1 cellular context compared by ENCODE assay signal in genomic region chr6:13513606-13514502, GRCh38.
TF ChIP-seq lines count a peak whose summit lies in the region.

No MANE protein-coding gene starts in this region.

TF ChIP-seq in K562, 482 proteins besides CTCF, POLR2A, EP300 and RAD21 (continued from another document):
- TF ChIP-seq, protein P1, sequence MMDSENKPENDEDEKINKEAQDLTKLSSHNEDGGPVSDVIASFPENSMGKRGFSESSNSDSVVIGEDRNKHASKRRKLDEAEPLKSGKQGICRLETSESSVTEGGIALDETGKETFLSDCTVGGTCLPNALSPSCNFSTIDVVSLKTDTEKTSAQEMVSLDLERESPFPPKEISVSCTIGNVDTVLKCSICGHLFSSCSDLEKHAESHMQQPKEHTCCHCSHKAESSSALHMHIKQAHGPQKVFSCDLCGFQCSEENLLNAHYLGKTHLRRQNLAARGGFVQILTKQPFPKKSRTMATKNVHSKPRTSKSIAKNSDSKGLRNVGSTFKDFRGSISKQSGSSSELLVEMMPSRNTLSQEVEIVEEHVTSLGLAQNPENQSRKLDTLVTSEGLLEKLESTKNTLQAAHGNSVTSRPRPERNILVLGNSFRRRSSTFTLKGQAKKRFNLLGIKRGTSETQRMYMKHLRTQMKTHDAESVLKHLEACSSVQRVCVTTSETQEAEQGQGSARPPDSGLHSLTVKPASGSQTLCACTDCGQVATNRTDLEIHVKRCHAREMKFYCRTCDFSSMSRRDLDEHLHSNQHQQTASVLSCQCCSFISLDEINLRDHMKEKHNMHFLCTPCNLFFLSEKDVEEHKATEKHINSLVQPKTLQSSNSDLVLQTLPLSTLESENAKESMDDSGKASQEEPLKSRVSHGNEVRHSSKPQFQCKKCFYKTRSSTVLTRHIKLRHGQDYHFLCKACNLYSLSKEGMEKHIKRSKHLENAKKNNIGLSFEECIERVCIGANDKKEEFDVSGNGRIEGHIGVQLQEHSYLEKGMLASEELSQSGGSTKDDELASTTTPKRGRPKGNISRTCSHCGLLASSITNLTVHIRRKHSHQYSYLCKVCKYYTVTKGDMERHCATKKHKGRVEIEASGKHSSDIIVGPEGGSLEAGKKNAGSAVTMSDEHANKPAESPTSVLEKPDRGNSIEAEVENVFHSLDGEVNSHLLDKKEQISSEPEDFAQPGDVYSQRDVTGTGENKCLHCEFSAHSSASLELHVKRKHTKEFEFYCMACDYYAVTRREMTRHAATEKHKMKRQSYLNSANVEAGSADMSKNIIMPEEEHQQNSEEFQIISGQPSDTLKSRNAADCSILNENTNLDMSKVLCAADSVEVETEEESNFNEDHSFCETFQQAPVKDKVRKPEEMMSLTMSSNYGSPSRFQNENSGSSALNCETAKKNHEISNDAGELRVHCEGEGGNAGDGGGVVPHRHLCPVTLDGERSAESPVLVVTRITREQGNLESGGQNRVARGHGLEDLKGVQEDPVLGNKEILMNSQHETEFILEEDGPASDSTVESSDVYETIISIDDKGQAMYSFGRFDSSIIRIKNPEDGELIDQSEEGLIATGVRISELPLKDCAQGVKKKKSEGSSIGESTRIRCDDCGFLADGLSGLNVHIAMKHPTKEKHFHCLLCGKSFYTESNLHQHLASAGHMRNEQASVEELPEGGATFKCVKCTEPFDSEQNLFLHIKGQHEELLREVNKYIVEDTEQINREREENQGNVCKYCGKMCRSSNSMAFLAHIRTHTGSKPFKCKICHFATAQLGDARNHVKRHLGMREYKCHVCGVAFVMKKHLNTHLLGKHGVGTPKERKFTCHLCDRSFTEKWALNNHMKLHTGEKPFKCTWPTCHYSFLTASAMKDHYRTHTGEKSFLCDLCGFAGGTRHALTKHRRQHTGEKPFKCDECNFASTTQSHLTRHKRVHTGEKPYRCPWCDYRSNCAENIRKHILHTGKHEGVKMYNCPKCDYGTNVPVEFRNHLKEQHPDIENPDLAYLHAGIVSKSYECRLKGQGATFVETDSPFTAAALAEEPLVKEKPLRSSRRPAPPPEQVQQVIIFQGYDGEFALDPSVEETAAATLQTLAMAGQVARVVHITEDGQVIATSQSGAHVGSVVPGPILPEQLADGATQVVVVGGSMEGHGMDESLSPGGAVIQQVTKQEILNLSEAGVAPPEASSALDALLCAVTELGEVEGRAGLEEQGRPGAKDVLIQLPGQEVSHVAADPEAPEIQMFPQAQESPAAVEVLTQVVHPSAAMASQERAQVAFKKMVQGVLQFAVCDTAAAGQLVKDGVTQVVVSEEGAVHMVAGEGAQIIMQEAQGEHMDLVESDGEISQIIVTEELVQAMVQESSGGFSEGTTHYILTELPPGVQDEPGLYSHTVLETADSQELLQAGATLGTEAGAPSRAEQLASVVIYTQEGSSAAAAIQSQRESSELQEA (IDR thresholded peaks at IDR 0.05; ENCODE audit: low read depth) = no peak
- TF ChIP-seq, protein P2, sequence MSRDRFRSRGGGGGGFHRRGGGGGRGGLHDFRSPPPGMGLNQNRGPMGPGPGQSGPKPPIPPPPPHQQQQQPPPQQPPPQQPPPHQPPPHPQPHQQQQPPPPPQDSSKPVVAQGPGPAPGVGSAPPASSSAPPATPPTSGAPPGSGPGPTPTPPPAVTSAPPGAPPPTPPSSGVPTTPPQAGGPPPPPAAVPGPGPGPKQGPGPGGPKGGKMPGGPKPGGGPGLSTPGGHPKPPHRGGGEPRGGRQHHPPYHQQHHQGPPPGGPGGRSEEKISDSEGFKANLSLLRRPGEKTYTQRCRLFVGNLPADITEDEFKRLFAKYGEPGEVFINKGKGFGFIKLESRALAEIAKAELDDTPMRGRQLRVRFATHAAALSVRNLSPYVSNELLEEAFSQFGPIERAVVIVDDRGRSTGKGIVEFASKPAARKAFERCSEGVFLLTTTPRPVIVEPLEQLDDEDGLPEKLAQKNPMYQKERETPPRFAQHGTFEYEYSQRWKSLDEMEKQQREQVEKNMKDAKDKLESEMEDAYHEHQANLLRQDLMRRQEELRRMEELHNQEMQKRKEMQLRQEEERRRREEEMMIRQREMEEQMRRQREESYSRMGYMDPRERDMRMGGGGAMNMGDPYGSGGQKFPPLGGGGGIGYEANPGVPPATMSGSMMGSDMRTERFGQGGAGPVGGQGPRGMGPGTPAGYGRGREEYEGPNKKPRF (IDR thresholded peaks at IDR 0.05; ENCODE audit: low read depth, low read length) = no peak
- TF ChIP-seq, protein P3, sequence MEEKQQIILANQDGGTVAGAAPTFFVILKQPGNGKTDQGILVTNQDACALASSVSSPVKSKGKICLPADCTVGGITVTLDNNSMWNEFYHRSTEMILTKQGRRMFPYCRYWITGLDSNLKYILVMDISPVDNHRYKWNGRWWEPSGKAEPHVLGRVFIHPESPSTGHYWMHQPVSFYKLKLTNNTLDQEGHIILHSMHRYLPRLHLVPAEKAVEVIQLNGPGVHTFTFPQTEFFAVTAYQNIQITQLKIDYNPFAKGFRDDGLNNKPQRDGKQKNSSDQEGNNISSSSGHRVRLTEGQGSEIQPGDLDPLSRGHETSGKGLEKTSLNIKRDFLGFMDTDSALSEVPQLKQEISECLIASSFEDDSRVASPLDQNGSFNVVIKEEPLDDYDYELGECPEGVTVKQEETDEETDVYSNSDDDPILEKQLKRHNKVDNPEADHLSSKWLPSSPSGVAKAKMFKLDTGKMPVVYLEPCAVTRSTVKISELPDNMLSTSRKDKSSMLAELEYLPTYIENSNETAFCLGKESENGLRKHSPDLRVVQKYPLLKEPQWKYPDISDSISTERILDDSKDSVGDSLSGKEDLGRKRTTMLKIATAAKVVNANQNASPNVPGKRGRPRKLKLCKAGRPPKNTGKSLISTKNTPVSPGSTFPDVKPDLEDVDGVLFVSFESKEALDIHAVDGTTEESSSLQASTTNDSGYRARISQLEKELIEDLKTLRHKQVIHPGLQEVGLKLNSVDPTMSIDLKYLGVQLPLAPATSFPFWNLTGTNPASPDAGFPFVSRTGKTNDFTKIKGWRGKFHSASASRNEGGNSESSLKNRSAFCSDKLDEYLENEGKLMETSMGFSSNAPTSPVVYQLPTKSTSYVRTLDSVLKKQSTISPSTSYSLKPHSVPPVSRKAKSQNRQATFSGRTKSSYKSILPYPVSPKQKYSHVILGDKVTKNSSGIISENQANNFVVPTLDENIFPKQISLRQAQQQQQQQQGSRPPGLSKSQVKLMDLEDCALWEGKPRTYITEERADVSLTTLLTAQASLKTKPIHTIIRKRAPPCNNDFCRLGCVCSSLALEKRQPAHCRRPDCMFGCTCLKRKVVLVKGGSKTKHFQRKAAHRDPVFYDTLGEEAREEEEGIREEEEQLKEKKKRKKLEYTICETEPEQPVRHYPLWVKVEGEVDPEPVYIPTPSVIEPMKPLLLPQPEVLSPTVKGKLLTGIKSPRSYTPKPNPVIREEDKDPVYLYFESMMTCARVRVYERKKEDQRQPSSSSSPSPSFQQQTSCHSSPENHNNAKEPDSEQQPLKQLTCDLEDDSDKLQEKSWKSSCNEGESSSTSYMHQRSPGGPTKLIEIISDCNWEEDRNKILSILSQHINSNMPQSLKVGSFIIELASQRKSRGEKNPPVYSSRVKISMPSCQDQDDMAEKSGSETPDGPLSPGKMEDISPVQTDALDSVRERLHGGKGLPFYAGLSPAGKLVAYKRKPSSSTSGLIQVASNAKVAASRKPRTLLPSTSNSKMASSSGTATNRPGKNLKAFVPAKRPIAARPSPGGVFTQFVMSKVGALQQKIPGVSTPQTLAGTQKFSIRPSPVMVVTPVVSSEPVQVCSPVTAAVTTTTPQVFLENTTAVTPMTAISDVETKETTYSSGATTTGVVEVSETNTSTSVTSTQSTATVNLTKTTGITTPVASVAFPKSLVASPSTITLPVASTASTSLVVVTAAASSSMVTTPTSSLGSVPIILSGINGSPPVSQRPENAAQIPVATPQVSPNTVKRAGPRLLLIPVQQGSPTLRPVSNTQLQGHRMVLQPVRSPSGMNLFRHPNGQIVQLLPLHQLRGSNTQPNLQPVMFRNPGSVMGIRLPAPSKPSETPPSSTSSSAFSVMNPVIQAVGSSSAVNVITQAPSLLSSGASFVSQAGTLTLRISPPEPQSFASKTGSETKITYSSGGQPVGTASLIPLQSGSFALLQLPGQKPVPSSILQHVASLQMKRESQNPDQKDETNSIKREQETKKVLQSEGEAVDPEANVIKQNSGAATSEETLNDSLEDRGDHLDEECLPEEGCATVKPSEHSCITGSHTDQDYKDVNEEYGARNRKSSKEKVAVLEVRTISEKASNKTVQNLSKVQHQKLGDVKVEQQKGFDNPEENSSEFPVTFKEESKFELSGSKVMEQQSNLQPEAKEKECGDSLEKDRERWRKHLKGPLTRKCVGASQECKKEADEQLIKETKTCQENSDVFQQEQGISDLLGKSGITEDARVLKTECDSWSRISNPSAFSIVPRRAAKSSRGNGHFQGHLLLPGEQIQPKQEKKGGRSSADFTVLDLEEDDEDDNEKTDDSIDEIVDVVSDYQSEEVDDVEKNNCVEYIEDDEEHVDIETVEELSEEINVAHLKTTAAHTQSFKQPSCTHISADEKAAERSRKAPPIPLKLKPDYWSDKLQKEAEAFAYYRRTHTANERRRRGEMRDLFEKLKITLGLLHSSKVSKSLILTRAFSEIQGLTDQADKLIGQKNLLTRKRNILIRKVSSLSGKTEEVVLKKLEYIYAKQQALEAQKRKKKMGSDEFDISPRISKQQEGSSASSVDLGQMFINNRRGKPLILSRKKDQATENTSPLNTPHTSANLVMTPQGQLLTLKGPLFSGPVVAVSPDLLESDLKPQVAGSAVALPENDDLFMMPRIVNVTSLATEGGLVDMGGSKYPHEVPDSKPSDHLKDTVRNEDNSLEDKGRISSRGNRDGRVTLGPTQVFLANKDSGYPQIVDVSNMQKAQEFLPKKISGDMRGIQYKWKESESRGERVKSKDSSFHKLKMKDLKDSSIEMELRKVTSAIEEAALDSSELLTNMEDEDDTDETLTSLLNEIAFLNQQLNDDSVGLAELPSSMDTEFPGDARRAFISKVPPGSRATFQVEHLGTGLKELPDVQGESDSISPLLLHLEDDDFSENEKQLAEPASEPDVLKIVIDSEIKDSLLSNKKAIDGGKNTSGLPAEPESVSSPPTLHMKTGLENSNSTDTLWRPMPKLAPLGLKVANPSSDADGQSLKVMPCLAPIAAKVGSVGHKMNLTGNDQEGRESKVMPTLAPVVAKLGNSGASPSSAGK (IDR thresholded peaks at IDR 0.05) = no peak
- TF ChIP-seq SLC30A9 (CRISPR knock-in tag; IDR thresholded peaks at IDR 0.05) = no peak
